ENCODE assay signal across 20 cellular contexts in genomic region chr2:2574401-2575184, GRCh38.
"Had no signal": no experiment of that assay in that cellular context is flagged by ENCODE, and none has a peak within 500 bp of the region (broad histone marks: within the 10 kb centered on the region; RNA-seq: fewer than 3 reads in every experiment).

No MANE protein-coding gene starts in this region.

- H3K4me3 Mint-ChIP-seq: activated CD4-positive, alpha-beta T cell treated with anti-CD3 and anti-CD28 coated beads for 36 hours; activated naive CD8-positive, alpha-beta T cell treated with anti-CD3 and anti-CD28 coated beads, Interleukin-2, amount 10 ng/mL, durations not matched to agents 7 days and 5 days; naive B cell; nephron progenitor cell had no signal

- H3K4me3 ChIP-seq: heart left ventricle, lower lobe of right lung, pancreas, psoas muscle, thoracic aorta had no signal

- H3K4me1 ChIP-seq: heart left ventricle, lower lobe of right lung, pancreas had no signal

- DNase-seq: activated CD4-positive, CD25-positive, alpha-beta regulatory T cell; activated naive CD4-positive, alpha-beta T cell treated with Interleukin-2 at 50 U/mL for 16 hours; activated naive CD8-positive, alpha-beta T cell treated with anti-CD3 and anti-CD28 coated beads, Interleukin-2, amount 10 ng/mL, durations not matched to agents 7 days and 5 days; amniotic stem cell; brain microvascular endothelial cell; cortex of kidney; foreskin fibroblast; heart left ventricle; kidney glomerular epithelial cell; lower lobe of right lung; naive B cell; nephron progenitor cell; pancreas; stimulated activated naive CD4-positive, alpha-beta T cell; trophoblast cell had no signal

- H3K27me3 Mint-ChIP-seq: activated CD4-positive, alpha-beta T cell treated with anti-CD3 and anti-CD28 coated beads for 36 hours; naive B cell had no signal

- H3K4me1 Mint-ChIP-seq: activated CD4-positive, alpha-beta T cell treated with anti-CD3 and anti-CD28 coated beads for 36 hours; activated naive CD8-positive, alpha-beta T cell treated with anti-CD3 and anti-CD28 coated beads, Interleukin-2, amount 10 ng/mL, durations not matched to agents 7 days and 5 days; naive B cell had no signal

- H3K27me3 ChIP-seq: brain microvascular endothelial cell, pancreas had no signal

- H3K36me3 Mint-ChIP-seq: activated naive CD8-positive, alpha-beta T cell treated with anti-CD3 and anti-CD28 coated beads, Interleukin-2, amount 10 ng/mL, durations not matched to agents 7 days and 5 days; naive B cell had no signal

- ATAC-seq: esophagus mucosa, heart left ventricle, left lobe of liver, lower lobe of right lung, pancreas, psoas muscle had no signal

- H3K9me3 ChIP-seq: heart left ventricle, lower lobe of right lung, pancreas, psoas muscle, thoracic aorta had no signal

- H3K27ac Mint-ChIP-seq: activated CD4-positive, alpha-beta T cell treated with anti-CD3 and anti-CD28 coated beads for 36 hours; activated naive CD8-positive, alpha-beta T cell treated with anti-CD3 and anti-CD28 coated beads, Interleukin-2, amount 10 ng/mL, durations not matched to agents 7 days and 5 days; naive B cell; nephron progenitor cell had no signal

- H3K9me3 Mint-ChIP-seq: activated naive CD8-positive, alpha-beta T cell treated with anti-CD3 and anti-CD28 coated beads, Interleukin-2, amount 10 ng/mL, durations not matched to agents 7 days and 5 days; naive B cell; nephron progenitor cell had no signal

- H3K36me3 ChIP-seq: brain microvascular endothelial cell, heart left ventricle, lower lobe of right lung, pancreas, thoracic aorta had no signal

- H3K27ac ChIP-seq: brain microvascular endothelial cell, heart left ventricle, lower lobe of right lung, pancreas, psoas muscle, thoracic aorta had no signal
